Comparison of ENCODE assay signal across 21 cellular contexts in genomic region chr10:126585249-126585986, GRCh38.
"Had no signal": no experiment of that assay in that cellular context is flagged by ENCODE, and none has a peak within 500 bp of the region (broad histone marks: within the 10 kb centered on the region; RNA-seq: fewer than 3 reads in every experiment).

No MANE protein-coding gene starts in this region.

- H3K9me3 Mint-ChIP-seq: natural killer cell treated with Interleukin-12 subunit alpha and Interleukin-12 subunit beta and Interleukin-15 and Interleukin-18, amount 100 ng/mL, for 72 hours; neural crest cell had no signal

- H3K36me3 ChIP-seq: prostate gland, right atrium auricular region, sigmoid colon, spleen, thoracic aorta, tibial nerve, upper lobe of left lung had no signal

- H3K4me3 ChIP-seq: hepatocyte, lung, prostate gland, right atrium auricular region, sigmoid colon, skin epidermis, spleen, thoracic aorta, tibial nerve, upper lobe of left lung had no signal

- DNase-seq: dorsolateral prefrontal cortex; effector CD4-positive, alpha-beta T cell; kidney; naive B cell; sigmoid colon; spleen; stimulated activated CD4-positive, alpha-beta T cell treated with anti-CD3 and anti-CD28 coated beads, Interleukin-4, amount 100 ng/mL, for 4 hours; stimulated activated naive CD8-positive, alpha-beta T cell treated with anti-CD3 and anti-CD28 coated beads, Interleukin-15, Interleukin-2, amounts not matched to agents 100 U/mL and 50 U/mL, for 24 hours had no signal

- ATAC-seq: left lobe of liver; natural killer cell treated with Interleukin-12 subunit alpha and Interleukin-12 subunit beta and Interleukin-15 and Interleukin-18, amount 100 ng/mL, for 72 hours; stimulated activated memory B cell treated with anti-CD40 and anti-IgM and Interleukin-4, amounts not matched to agents 10 μg/mL and 1 μg/mL and 100 μg/mL, for 72 hours; stimulated activated naive CD8-positive, alpha-beta T cell treated with anti-CD3 and anti-CD28 coated beads, Interleukin-15, Interleukin-2, amounts not matched to agents 100 U/mL and 50 U/mL, for 24 hours had no signal

- H3K79me2 ChIP-seq: hepatocyte had no signal

- H3K36me3 Mint-ChIP-seq: memory B cell; naive B cell; natural killer cell treated with Interleukin-12 subunit alpha and Interleukin-12 subunit beta and Interleukin-15 and Interleukin-18, amount 100 ng/mL, for 72 hours; stimulated activated memory B cell treated with anti-CD40 and anti-IgM and Interleukin-4, amounts not matched to agents 10 μg/mL and 1 μg/mL and 100 μg/mL, for 72 hours had no signal

- H2AFZ ChIP-seq: hepatocyte had no signal

- H3K27ac ChIP-seq: hepatocyte, prostate gland, right atrium auricular region, sigmoid colon, skin epidermis, spleen, thoracic aorta, tibial nerve, upper lobe of left lung had no signal

- H3K4me1 ChIP-seq: prostate gland, right atrium auricular region, spleen, tibial nerve, upper lobe of left lung had no signal

- H3K4me2 ChIP-seq: hepatocyte had no signal

- H3K4me1 Mint-ChIP-seq: memory B cell; naive B cell; stimulated activated memory B cell treated with anti-CD40 and anti-IgM and Interleukin-4, amounts not matched to agents 10 μg/mL and 1 μg/mL and 100 μg/mL, for 72 hours had no signal

- H3K27ac Mint-ChIP-seq: memory B cell; natural killer cell treated with Interleukin-12 subunit alpha and Interleukin-12 subunit beta and Interleukin-15 and Interleukin-18, amount 100 ng/mL, for 72 hours; stimulated activated memory B cell treated with anti-CD40 and anti-IgM and Interleukin-4, amounts not matched to agents 10 μg/mL and 1 μg/mL and 100 μg/mL, for 72 hours had no signal

- H3K4me3 Mint-ChIP-seq: memory B cell; naive B cell; natural killer cell treated with Interleukin-12 subunit alpha and Interleukin-12 subunit beta and Interleukin-15 and Interleukin-18, amount 100 ng/mL, for 72 hours; neural crest cell; stimulated activated memory B cell treated with anti-CD40 and anti-IgM and Interleukin-4, amounts not matched to agents 10 μg/mL and 1 μg/mL and 100 μg/mL, for 72 hours had no signal

- H3K27me3 ChIP-seq: right atrium auricular region, sigmoid colon, tibial nerve, upper lobe of left lung had no signal

- H3K9me3 ChIP-seq: prostate gland, right atrium auricular region, sigmoid colon, spleen, thoracic aorta, tibial nerve, upper lobe of left lung had no signal
